ENCODE assay signal across 1 cellular context in the genomic region with DNA sequence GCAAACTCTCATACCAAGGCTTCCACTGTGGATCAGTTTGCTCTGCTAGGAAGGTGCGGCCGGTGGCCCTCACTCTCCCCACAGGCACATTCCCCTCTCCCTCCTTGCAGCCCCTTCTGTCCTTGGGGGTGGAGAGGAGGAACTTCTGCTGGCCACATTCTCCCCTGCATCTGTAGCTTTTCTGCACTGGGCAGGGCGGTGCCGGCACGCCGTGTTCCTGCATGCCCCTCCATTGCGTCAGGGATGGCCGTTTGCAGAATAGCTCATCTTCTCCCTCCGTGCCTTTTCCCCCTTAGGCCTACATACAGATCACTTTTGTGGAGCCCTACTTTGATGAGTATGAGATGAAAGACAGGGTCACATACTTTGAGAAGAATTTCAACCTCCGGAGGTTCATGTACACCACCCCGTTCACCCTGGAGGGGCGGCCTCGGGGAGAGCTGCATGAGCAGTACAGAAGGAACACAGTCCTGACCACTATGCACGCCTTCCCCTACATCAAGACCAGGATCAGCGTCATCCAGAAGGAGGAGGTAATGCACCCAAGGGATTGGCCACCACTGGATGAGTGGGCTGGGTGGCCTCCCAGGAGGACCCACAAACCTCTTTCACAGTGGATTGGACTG.
TF ChIP-seq lines count a peak whose summit lies in the region.

No MANE protein-coding gene starts in this region.

TF ChIP-seq in GM12878, 131 proteins besides CTCF, POLR2A, EP300 and RAD21:
- TF ChIP-seq NRF1 (conservative IDR thresholded peaks at IDR 0.05; ENCODE audit: low read depth, low read length) = no peak
- no peak for TF ChIP-seq HDGF (IDR thresholded peaks at IDR 0.05)
- TF ChIP-seq CREB1 (IDR thresholded peaks at IDR 0.05; ENCODE audit: low read depth) = no peak
- no peak for TF ChIP-seq CREM (IDR thresholded peaks at IDR 0.05; ENCODE audit: low read depth)
- no peak for TF ChIP-seq MEF2B (IDR thresholded peaks at IDR 0.05; ENCODE audit: partially characterized antibody, poor library complexity, severe bottlenecking)
- no peak for TF ChIP-seq ZBED1 (IDR thresholded peaks at IDR 0.05; ENCODE audit: borderline replicate concordance)
- TF ChIP-seq NBN (IDR thresholded peaks at IDR 0.05) = no peak
- TF ChIP-seq, protein P1, sequence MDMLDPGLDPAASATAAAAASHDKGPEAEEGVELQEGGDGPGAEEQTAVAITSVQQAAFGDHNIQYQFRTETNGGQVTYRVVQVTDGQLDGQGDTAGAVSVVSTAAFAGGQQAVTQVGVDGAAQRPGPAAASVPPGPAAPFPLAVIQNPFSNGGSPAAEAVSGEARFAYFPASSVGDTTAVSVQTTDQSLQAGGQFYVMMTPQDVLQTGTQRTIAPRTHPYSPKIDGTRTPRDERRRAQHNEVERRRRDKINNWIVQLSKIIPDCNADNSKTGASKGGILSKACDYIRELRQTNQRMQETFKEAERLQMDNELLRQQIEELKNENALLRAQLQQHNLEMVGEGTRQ (IDR thresholded peaks at IDR 0.05; ENCODE audit: borderline replicate concordance, low read depth, low read length) = no peak
- no peak for TF ChIP-seq CEBPB (IDR thresholded peaks at IDR 0.05; ENCODE audit: borderline replicate concordance in 1 of 2, low read depth in 2 of 2, low read length in 2 of 2)
- no peak for TF ChIP-seq KAT2A (conservative IDR thresholded peaks at IDR 0.05; ENCODE audit: control insufficient read depth, low read depth, low read length)
- TF ChIP-seq, protein P2, sequence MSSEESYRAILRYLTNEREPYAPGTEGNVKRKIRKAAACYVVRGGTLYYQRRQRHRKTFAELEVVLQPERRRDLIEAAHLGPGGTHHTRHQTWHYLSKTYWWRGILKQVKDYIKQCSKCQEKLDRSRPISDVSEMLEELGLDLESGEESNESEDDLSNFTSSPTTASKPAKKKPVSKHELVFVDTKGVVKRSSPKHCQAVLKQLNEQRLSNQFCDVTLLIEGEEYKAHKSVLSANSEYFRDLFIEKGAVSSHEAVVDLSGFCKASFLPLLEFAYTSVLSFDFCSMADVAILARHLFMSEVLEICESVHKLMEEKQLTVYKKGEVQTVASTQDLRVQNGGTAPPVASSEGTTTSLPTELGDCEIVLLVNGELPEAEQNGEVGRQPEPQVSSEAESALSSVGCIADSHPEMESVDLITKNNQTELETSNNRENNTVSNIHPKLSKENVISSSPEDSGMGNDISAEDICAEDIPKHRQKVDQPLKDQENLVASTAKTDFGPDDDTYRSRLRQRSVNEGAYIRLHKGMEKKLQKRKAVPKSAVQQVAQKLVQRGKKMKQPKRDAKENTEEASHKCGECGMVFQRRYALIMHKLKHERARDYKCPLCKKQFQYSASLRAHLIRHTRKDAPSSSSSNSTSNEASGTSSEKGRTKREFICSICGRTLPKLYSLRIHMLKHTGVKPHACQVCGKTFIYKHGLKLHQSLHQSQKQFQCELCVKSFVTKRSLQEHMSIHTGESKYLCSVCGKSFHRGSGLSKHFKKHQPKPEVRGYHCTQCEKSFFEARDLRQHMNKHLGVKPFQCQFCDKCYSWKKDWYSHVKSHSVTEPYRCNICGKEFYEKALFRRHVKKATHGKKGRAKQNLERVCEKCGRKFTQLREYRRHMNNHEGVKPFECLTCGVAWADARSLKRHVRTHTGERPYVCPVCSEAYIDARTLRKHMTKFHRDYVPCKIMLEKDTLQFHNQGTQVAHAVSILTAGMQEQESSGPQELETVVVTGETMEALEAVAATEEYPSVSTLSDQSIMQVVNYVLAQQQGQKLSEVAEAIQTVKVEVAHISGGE (CRISPR knock-in tag; IDR thresholded peaks at IDR 0.05) = no peak
- TF ChIP-seq, protein P3, sequence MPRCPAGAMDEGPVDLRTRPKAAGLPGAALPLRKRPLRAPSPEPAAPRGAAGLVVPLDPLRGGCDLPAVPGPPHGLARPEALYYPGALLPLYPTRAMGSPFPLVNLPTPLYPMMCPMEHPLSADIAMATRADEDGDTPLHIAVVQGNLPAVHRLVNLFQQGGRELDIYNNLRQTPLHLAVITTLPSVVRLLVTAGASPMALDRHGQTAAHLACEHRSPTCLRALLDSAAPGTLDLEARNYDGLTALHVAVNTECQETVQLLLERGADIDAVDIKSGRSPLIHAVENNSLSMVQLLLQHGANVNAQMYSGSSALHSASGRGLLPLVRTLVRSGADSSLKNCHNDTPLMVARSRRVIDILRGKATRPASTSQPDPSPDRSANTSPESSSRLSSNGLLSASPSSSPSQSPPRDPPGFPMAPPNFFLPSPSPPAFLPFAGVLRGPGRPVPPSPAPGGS (IDR thresholded peaks at IDR 0.05; ENCODE audit: borderline replicate concordance, insufficient read depth, low read depth, low read length, poor library complexity, severe bottlenecking) = no peak
- TF ChIP-seq PAX8 (IDR thresholded peaks at IDR 0.05) = no peak
- TF ChIP-seq HDAC2 (IDR thresholded peaks at IDR 0.05) = no peak
- TF ChIP-seq DPF2 (IDR thresholded peaks at IDR 0.05) = no peak
- TF ChIP-seq LARP7 (IDR thresholded peaks at IDR 0.05) = no peak
- TF ChIP-seq, protein P4, sequence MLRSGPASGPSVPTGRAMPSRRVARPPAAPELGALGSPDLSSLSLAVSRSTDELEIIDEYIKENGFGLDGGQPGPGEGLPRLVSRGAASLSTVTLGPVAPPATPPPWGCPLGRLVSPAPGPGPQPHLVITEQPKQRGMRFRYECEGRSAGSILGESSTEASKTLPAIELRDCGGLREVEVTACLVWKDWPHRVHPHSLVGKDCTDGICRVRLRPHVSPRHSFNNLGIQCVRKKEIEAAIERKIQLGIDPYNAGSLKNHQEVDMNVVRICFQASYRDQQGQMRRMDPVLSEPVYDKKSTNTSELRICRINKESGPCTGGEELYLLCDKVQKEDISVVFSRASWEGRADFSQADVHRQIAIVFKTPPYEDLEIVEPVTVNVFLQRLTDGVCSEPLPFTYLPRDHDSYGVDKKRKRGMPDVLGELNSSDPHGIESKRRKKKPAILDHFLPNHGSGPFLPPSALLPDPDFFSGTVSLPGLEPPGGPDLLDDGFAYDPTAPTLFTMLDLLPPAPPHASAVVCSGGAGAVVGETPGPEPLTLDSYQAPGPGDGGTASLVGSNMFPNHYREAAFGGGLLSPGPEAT (IDR thresholded peaks at IDR 0.05; ENCODE audit: low read depth) = no peak
- no peak for TF ChIP-seq NFYA (IDR thresholded peaks at IDR 0.05; ENCODE audit: borderline replicate concordance, low read depth, low read length)
- no peak for TF ChIP-seq ZNF274 (IDR thresholded peaks at IDR 0.05; ENCODE audit: insufficient read depth, insufficient read length)
- no peak for TF ChIP-seq RUNX3 (IDR thresholded peaks at IDR 0.05; ENCODE audit: low read length)
